ENCODE assay signal across 22 cellular contexts in the genomic region with DNA sequence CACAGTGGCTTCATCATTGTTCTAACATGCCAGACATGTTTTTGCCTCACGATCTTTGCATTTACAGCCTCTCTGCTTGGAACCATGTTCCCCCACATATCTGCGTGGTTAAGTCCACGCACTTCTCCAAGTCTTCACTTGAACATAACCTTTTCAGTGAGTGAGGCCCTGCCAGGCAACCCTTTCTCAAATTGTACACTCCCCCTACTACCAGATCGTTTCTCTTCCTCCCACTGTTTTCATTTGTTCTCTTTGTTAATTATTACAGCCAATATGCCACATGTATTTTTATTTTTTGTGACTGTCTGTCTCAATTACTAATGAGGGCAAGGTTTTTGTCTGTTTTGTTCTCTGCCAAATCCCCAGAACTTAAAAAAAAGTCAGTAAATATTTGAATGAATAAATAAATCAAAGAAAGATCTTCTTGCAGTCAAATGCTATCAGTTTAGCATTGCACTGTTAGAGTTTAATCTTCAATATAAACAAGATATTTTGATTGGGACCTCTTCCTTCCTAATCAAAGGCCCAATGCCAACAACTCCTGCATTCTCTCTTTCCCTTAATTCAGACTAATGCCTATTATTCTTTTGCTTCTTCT. TPM values are rescaled to one million over a fixed set of nuclear protein-coding genes. Genes with fewer than 3 reads are reported as not detected.
"Had no signal": no experiment of that assay in that cellular context is flagged by ENCODE, and none has a peak within 500 bp of the region (broad histone marks: within the 10 kb centered on the region; RNA-seq: fewer than 3 reads in every experiment).

No MANE protein-coding gene starts in this region.

- H3K4me1 ChIP-seq: gastrocnemius medialis, pancreas, stomach, thyroid gland had no signal

- H3K9me3 Mint-ChIP-seq: stimulated activated effector memory CD8-positive, alpha-beta T cell treated with anti-CD3 and anti-CD28 coated beads, Interleukin-12 subunit alpha, Interleukin-12 subunit beta, amount 100 ng/mL, for 72 hours had no signal

- H3K27me3 ChIP-seq: dorsolateral prefrontal cortex, gastrocnemius medialis, neutrophil, pancreas, stomach, thyroid gland had no signal

- H3K27ac ChIP-seq: dorsolateral prefrontal cortex, gastrocnemius medialis, neutrophil, pancreas, stomach, thyroid gland had no signal

- H3K4me3 ChIP-seq: dorsolateral prefrontal cortex, gastrocnemius medialis, pancreas, stomach, thyroid gland had no signal

- H3K27me3 Mint-ChIP-seq: naive thymus-derived CD8-positive, alpha-beta T cell; type B pancreatic cell had no signal

- H3K27ac Mint-ChIP-seq: stimulated activated effector memory CD8-positive, alpha-beta T cell treated with anti-CD3 and anti-CD28 coated beads, Interleukin-12 subunit alpha, Interleukin-12 subunit beta, amount 100 ng/mL, for 72 hours; type B pancreatic cell had no signal

- H3K9me3 ChIP-seq: gastrocnemius medialis, neutrophil, pancreas, thyroid gland had no signal

- H3K4me3 Mint-ChIP-seq: naive thymus-derived CD8-positive, alpha-beta T cell; stimulated activated effector memory CD8-positive, alpha-beta T cell treated with anti-CD3 and anti-CD28 coated beads, Interleukin-12 subunit alpha, Interleukin-12 subunit beta, amount 100 ng/mL, for 72 hours; type B pancreatic cell had no signal

- DNase-seq: dorsolateral prefrontal cortex; effector CD4-positive, alpha-beta T cell; gastrocnemius medialis; head of caudate nucleus; mesendoderm; naive thymus-derived CD8-positive, alpha-beta T cell; pancreas; stimulated activated CD4-positive, alpha-beta T cell treated with anti-CD3 and anti-CD28 coated beads, Interleukin-2, amount 100 ng/mL, for 24 hours; stimulated activated CD4-positive, alpha-beta T cell treated with anti-CD3 and anti-CD28 coated beads, Interleukin-4, amount 100 ng/mL, for 24 hours; stimulated activated naive CD4-positive, alpha-beta T cell treated with Interleukin-2 at 50 U/mL for 16 hours; stomach; thyroid gland had no signal

- H3K4me1 Mint-ChIP-seq: stimulated activated effector memory CD8-positive, alpha-beta T cell treated with anti-CD3 and anti-CD28 coated beads, Interleukin-12 subunit alpha, Interleukin-12 subunit beta, amount 100 ng/mL, for 72 hours had no signal

- ATAC-seq: gastrocnemius medialis; naive thymus-derived CD8-positive, alpha-beta T cell; pancreas; sciatic nerve; stimulated activated effector memory CD8-positive, alpha-beta T cell treated with anti-CD3 and anti-CD28 coated beads, Interleukin-12 subunit alpha, Interleukin-12 subunit beta, amount 100 ng/mL, for 72 hours had no signal

- H3K36me3 ChIP-seq: gastrocnemius medialis, neutrophil had no signal

RNA-seq across cellular contexts. Expression of a gene that starts 32.0 kb away (rescaled TPM):
- total RNA-seq: cerebellum; glomerular endothelial cell; lung microvascular endothelial cell; naive thymus-derived CD8-positive, alpha-beta T cell; sciatic nerve; subcutaneous adipose tissue; temporal lobe; thyroid gland had no signal
- polyA plus RNA-seq: keratinocyte; naive thymus-derived CD8-positive, alpha-beta T cell had no signal
